In the genomic region with DNA sequence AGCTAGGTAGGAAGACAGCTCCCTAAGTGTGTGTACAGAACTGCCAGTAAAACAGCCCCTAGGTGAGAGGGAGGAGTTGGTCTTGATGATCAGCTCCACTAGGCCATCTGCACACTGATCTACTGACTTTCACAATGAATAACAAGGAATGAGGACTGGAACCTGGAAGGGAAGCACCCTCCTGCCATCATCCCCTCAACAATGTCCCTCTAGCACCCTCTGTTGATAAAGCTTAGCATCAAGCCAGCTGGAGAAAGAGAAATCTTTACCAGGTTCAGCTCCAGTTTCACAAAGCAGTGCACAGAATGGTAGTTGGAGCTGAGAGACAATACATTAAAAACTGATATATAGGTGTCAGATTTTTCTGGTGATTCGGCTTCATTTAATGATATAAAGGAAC, we compare ENCODE assay signal across 7 cellular contexts. TPM values are rescaled to one million over a fixed set of nuclear protein-coding genes. Genes with fewer than 3 reads are reported as not detected.
DNase-seq lines count a peak whose midpoint lies in the region; ATAC-seq and TF ChIP-seq lines count a peak whose summit lies in the region.

No MANE protein-coding gene starts in this region.

- H3K4me3 Mint-ChIP-seq in activated naive CD8-positive, alpha-beta T cell treated with anti-CD3 and anti-CD28 coated beads, Interleukin-2, amount 50 U/mL, for 24 hours, result no peak overlapping the region

- no peaks in the 10 kb centered on the region for H3K4me1 ChIP-seq in psoas muscle

- no peak overlapping the region for H3K27ac ChIP-seq in psoas muscle

- 9 to 25% (median 14%) methylated on average over 1 of the region's 1 CpG for WGBS in psoas muscle, 3 donors

- peaks cover 2% of the 10 kb centered on the region for H3K27me3 Mint-ChIP-seq in activated naive CD8-positive, alpha-beta T cell treated with anti-CD3 and anti-CD28 coated beads, Interleukin-2, amount 50 U/mL, for 24 hours

- DNase-seq in HuH-7 (ENCODE audit: low spot score) (peak; percentile 36), iris pigment epithelial cell (ENCODE audit: low read depth) (peak; percentile 56), activated gamma-delta T cell (lab: John Stamatoyannopoulos, UW) (no peak), psoas muscle (no peak)
- no peak for DNase-seq in activated naive CD8-positive, alpha-beta T cell treated with anti-CD3 and anti-CD28 coated beads, Interleukin-2, amount 50 U/mL, for 24 hours

- H3K27ac Mint-ChIP-seq in activated naive CD8-positive, alpha-beta T cell treated with anti-CD3 and anti-CD28 coated beads, Interleukin-2, amount 50 U/mL, for 24 hours, result no peak overlapping the region

- H3K27me3 ChIP-seq in psoas muscle (ENCODE audit: insufficient read depth in 3 of 3, low read length in 2 of 3), result no peaks in the 10 kb centered on the region

- no peaks in the 10 kb centered on the region for H3K36me3 ChIP-seq in psoas muscle (ENCODE audit: insufficient read depth in 1 of 2, low read depth in 1 of 2)

- H3K4me1 Mint-ChIP-seq in activated naive CD8-positive, alpha-beta T cell treated with anti-CD3 and anti-CD28 coated beads, Interleukin-2, amount 50 U/mL, for 24 hours, result no peaks in the 10 kb centered on the region

- no peaks in the 10 kb centered on the region for H3K36me3 Mint-ChIP-seq in activated naive CD8-positive, alpha-beta T cell treated with anti-CD3 and anti-CD28 coated beads, Interleukin-2, amount 50 U/mL, for 24 hours (ENCODE audit: low read depth)

- no peaks in the 10 kb centered on the region for H3K9me3 ChIP-seq in psoas muscle

- no peak for TF ChIP-seq CTCF in psoas muscle (IDR thresholded peaks at IDR 0.05)

- H3K4me3 ChIP-seq in psoas muscle, result no peak overlapping the region

- peak; percentile 62 for ATAC-seq in GM18498 (IDR thresholded peaks at IDR 0.05; ENCODE audit: unreplicated experiment)
- peak; percentile 98 for ATAC-seq in SK-N-SH treated with all-trans-retinoic acid at 6 μM for 48 hours
- ATAC-seq in psoas muscle, result no peak
- ATAC-seq in activated naive CD8-positive, alpha-beta T cell treated with anti-CD3 and anti-CD28 coated beads, Interleukin-2, amount 50 U/mL, for 24 hours, result no peak

- intact Hi-C loops in psoas muscle (cut with DNase I), result no loop called here

- H3K9me3 Mint-ChIP-seq in activated naive CD8-positive, alpha-beta T cell treated with anti-CD3 and anti-CD28 coated beads, Interleukin-2, amount 50 U/mL, for 24 hours, result peaks cover 19% of the 10 kb centered on the region

TF ChIP-seq in SK-N-SH treated with all-trans-retinoic acid at 6 μM for 48 hours, 23 proteins besides CTCF, POLR2A, EP300 and RAD21:
- TF ChIP-seq OSR1 (CRISPR knock-in tag; IDR thresholded peaks at IDR 0.05) (no peak), SNAI2 (CRISPR knock-in tag; IDR thresholded peaks at IDR 0.05) (no peak), ARNTL (CRISPR knock-in tag; IDR thresholded peaks at IDR 0.05; ENCODE audit: borderline replicate concordance, low read depth) (no peak), ZC3H10 (CRISPR knock-in tag; IDR thresholded peaks at IDR 0.05) (no peak), ZNF565 (CRISPR knock-in tag; conservative IDR thresholded peaks at IDR 0.05; ENCODE audit: low read depth) (no peak), ZFP30 (CRISPR knock-in tag; IDR thresholded peaks at IDR 0.05) (no peak), ESRRG (CRISPR knock-in tag; IDR thresholded peaks at IDR 0.05) (no peak), PPARA (CRISPR knock-in tag; IDR thresholded peaks at IDR 0.05; ENCODE audit: borderline replicate concordance) (no peak)
- TF ChIP-seq, protein P1, sequence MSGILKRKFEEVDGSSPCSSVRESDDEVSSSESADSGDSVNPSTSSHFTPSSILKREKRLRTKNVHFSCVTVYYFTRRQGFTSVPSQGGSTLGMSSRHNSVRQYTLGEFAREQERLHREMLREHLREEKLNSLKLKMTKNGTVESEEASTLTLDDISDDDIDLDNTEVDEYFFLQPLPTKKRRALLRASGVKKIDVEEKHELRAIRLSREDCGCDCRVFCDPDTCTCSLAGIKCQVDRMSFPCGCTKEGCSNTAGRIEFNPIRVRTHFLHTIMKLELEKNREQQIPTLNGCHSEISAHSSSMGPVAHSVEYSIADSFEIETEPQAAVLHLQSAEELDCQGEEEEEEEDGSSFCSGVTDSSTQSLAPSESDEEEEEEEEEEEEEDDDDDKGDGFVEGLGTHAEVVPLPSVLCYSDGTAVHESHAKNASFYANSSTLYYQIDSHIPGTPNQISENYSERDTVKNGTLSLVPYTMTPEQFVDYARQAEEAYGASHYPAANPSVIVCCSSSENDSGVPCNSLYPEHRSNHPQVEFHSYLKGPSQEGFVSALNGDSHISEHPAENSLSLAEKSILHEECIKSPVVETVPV (CRISPR knock-in tag; IDR thresholded peaks at IDR 0.05), result no peak
- TF ChIP-seq, protein P2, sequence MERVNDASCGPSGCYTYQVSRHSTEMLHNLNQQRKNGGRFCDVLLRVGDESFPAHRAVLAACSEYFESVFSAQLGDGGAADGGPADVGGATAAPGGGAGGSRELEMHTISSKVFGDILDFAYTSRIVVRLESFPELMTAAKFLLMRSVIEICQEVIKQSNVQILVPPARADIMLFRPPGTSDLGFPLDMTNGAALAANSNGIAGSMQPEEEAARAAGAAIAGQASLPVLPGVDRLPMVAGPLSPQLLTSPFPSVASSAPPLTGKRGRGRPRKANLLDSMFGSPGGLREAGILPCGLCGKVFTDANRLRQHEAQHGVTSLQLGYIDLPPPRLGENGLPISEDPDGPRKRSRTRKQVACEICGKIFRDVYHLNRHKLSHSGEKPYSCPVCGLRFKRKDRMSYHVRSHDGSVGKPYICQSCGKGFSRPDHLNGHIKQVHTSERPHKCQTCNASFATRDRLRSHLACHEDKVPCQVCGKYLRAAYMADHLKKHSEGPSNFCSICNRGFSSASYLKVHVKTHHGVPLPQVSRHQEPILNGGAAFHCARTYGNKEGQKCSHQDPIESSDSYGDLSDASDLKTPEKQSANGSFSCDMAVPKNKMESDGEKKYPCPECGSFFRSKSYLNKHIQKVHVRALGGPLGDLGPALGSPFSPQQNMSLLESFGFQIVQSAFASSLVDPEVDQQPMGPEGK (CRISPR knock-in tag; IDR thresholded peaks at IDR 0.05; ENCODE audit: borderline replicate concordance), result no peak
- TF ChIP-seq, protein P3, sequence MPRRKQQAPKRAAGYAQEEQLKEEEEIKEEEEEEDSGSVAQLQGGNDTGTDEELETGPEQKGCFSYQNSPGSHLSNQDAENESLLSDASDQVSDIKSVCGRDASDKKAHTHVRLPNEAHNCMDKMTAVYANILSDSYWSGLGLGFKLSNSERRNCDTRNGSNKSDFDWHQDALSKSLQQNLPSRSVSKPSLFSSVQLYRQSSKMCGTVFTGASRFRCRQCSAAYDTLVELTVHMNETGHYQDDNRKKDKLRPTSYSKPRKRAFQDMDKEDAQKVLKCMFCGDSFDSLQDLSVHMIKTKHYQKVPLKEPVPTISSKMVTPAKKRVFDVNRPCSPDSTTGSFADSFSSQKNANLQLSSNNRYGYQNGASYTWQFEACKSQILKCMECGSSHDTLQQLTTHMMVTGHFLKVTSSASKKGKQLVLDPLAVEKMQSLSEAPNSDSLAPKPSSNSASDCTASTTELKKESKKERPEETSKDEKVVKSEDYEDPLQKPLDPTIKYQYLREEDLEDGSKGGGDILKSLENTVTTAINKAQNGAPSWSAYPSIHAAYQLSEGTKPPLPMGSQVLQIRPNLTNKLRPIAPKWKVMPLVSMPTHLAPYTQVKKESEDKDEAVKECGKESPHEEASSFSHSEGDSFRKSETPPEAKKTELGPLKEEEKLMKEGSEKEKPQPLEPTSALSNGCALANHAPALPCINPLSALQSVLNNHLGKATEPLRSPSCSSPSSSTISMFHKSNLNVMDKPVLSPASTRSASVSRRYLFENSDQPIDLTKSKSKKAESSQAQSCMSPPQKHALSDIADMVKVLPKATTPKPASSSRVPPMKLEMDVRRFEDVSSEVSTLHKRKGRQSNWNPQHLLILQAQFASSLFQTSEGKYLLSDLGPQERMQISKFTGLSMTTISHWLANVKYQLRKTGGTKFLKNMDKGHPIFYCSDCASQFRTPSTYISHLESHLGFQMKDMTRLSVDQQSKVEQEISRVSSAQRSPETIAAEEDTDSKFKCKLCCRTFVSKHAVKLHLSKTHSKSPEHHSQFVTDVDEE (CRISPR knock-in tag; IDR thresholded peaks at IDR 0.05), result no peak
TF ChIP-seq in SK-N-SH treated with all-trans-retinoic acid at 6 μM for 48 hours: peak in this region for 0.

RNA-seq across cellular contexts. Expression of a gene that starts 57.2 kb away (rescaled TPM):
- 1 to 10 TPM in 2 of 4 donors, under 1 TPM in 2; 0.61 to 1.8 (median 1.0) TPM for total RNA-seq in psoas muscle
- polyA plus RNA-seq in psoas muscle, result 1 to 10 TPM in 1 of 3 donors, under 1 TPM in 2; 0.52 to 1.4 (median 0.92) TPM

Comparison
In these comparisons a context has a peak if more than half of its experiments do, and no peak if none do; other contexts are left out.
1. ATAC-seq: peak in GM18498 (single experiment) and SK-N-SH treated with all-trans-retinoic acid at 6 μM for 48 hours (single experiment); none in psoas muscle (0 of 4) and activated naive CD8-positive, alpha-beta T cell treated with anti-CD3 and anti-CD28 coated beads, Interleukin-2, amount 50 U/mL, for 24 hours (single experiment).
2. DNase-seq: peak in HuH-7 (single experiment) and iris pigment epithelial cell (single experiment); none in activated gamma-delta T cell (single experiment), psoas muscle (0 of 2) and activated naive CD8-positive, alpha-beta T cell treated with anti-CD3 and anti-CD28 coated beads, Interleukin-2, amount 50 U/mL, for 24 hours (single experiment).